Comparison of ENCODE assay signal across 17 cellular contexts in genomic region chr13:49441846-49442245, GRCh38. TPM values are rescaled to one million over a fixed set of nuclear protein-coding genes. Genes with fewer than 3 reads are reported as not detected.
DNase-seq lines count a peak whose midpoint lies in the region; ATAC-seq and TF ChIP-seq lines count a peak whose summit lies in the region.
"Had no signal": no experiment of that assay in that cellular context is flagged by ENCODE, and none has a peak within 500 bp of the region (broad histone marks: within the 10 kb centered on the region; RNA-seq: fewer than 3 reads in every experiment).

No MANE protein-coding gene starts in this region.

- TF ChIP-seq CTCF in Loucy (conservative IDR thresholded peaks at IDR 0.05; ENCODE audit: low read length), result no peak
- no peak for TF ChIP-seq CTCF in astrocyte of the cerebellum (IDR thresholded peaks at IDR 0.05; ENCODE audit: low read depth, low read length, missing control alignments)
- TF ChIP-seq CTCF in heart right ventricle (IDR thresholded peaks at IDR 0.05), result no peak

- H3K4me1 Mint-ChIP-seq in activated CD4-positive, alpha-beta T cell treated with anti-CD3 and anti-CD28 coated beads, Interleukin-2, amount 10 ng/mL, durations not matched to agents 7 days and 5 days, result peaks cover 36% of the 10 kb centered on the region

- H3K79me2 ChIP-seq in Loucy (ENCODE audit: insufficient read depth, low read length), result peaks cover 32% of the 10 kb centered on the region

- peaks cover 10% of the 10 kb centered on the region for H3K36me3 Mint-ChIP-seq in activated CD4-positive, alpha-beta T cell treated with anti-CD3 and anti-CD28 coated beads, Interleukin-2, amount 10 ng/mL, durations not matched to agents 7 days and 5 days (ENCODE audit: low read depth)
- H3K36me3 Mint-ChIP-seq: stimulated activated memory B cell treated with anti-CD40 and anti-IgM and Interleukin-4, amounts not matched to agents 10 μg/mL and 1 μg/mL and 100 μg/mL, for 72 hours had no signal

- no peak overlapping the region for H3K4me3 ChIP-seq in Loucy (ENCODE audit: low read length, poor library complexity, severe bottlenecking)
- no peak overlapping the region for H3K4me3 ChIP-seq in astrocyte of the cerebellum (ENCODE audit: low read depth, low read length)
- H3K4me3 ChIP-seq in heart right ventricle, result no peak overlapping the region
- H3K4me3 ChIP-seq: gastroesophageal sphincter, tibial artery had no signal

- H3K27ac ChIP-seq in heart right ventricle, result no peak overlapping the region
- H3K27ac ChIP-seq: gastroesophageal sphincter, neutrophil, tibial artery had no signal

- H3K9me3 ChIP-seq in Loucy (ENCODE audit: insufficient read depth, low read depth, low read length), result no peaks in the 10 kb centered on the region
- no peaks in the 10 kb centered on the region for H3K9me3 ChIP-seq in heart right ventricle
- H3K9me3 ChIP-seq: gastroesophageal sphincter, neutrophil, tibial artery had no signal

- no peaks in the 10 kb centered on the region for H4K20me1 ChIP-seq in Loucy (ENCODE audit: insufficient read depth, low read length, poor library complexity, severe bottlenecking)

- no peak overlapping the region for H2AFZ ChIP-seq in Loucy (ENCODE audit: low read length)

- H3K4me1 ChIP-seq in Loucy (ENCODE audit: insufficient read depth, low read length, poor library complexity, severe bottlenecking) (peaks cover 23% of the 10 kb centered on the region), heart right ventricle (peaks cover 0 to 30% (median 24%) of the 10 kb centered on the region in 9 donors)

- CTCF ChIA-PET in activated CD4-positive, alpha-beta T cell treated with anti-CD3 and anti-CD28 coated beads, Interleukin-2, amount 10 ng/mL, durations not matched to agents 7 days and 5 days (lab: Charles Lee), result interaction anchor here (1.6 to 2.9 kb wide), 2 partner anchors 14 to 53 kb away, joined by 3 to 11 read pairs; no protein-coding TSS in a partner anchor

- no peaks in the 10 kb centered on the region for H3K36me3 ChIP-seq in Loucy (ENCODE audit: insufficient read depth, low read length)
- H3K36me3 ChIP-seq in heart right ventricle, result no peaks in the 10 kb centered on the region
- H3K36me3 ChIP-seq: gastroesophageal sphincter, neutrophil, tibial artery had no signal

- no peak for ATAC-seq in heart right ventricle
- ATAC-seq: gastroesophageal sphincter; left colon; stimulated activated memory B cell treated with anti-CD40 and anti-IgM and Interleukin-4, amounts not matched to agents 10 μg/mL and 1 μg/mL and 100 μg/mL, for 72 hours had no signal

- no peak overlapping the region for H3K9ac ChIP-seq in Loucy (ENCODE audit: low read depth, low read length, poor library complexity, severe bottlenecking)

- POLR2A ChIA-PET in activated CD4-positive, alpha-beta T cell treated with anti-CD3 and anti-CD28 coated beads, Interleukin-2, amount 10 ng/mL, durations not matched to agents 7 days and 5 days (lab: Charles Lee), result no interaction called here

- peaks cover 7% of the 10 kb centered on the region; the same call in 1 of the 2 replicates for H3F3A ChIP-seq in Loucy (ENCODE audit: low read depth)

- in situ Hi-C loops in astrocyte of the cerebellum (cut with HindIII; ENCODE audit: low sequenced_read_pairs), result no loop called here

- H3K4me3 Mint-ChIP-seq in activated CD4-positive, alpha-beta T cell treated with anti-CD3 and anti-CD28 coated beads, Interleukin-2, amount 10 ng/mL, durations not matched to agents 7 days and 5 days, result peak overlapping the region; percentile 15
- H3K4me3 Mint-ChIP-seq: stimulated activated memory B cell treated with anti-CD40 and anti-IgM and Interleukin-4, amounts not matched to agents 10 μg/mL and 1 μg/mL and 100 μg/mL, for 72 hours had no signal

- no peaks in the 10 kb centered on the region for H3K9me2 ChIP-seq in Loucy (replicated peaks; ENCODE audit: low read depth, low read length)

- WGBS in heart right ventricle, 2 donors, result 90 to 97% methylated on average over 2 of the region's 2 CpGs

- H3K27me3 ChIP-seq in Loucy (ENCODE audit: insufficient read depth, low read length, poor library complexity, severe bottlenecking), result no peaks in the 10 kb centered on the region
- no peaks in the 10 kb centered on the region for H3K27me3 ChIP-seq in heart right ventricle
- H3K27me3 ChIP-seq: gastroesophageal sphincter, neutrophil, tibial artery had no signal

- no peaks in the 10 kb centered on the region for H3K9me3 Mint-ChIP-seq in activated CD4-positive, alpha-beta T cell treated with anti-CD3 and anti-CD28 coated beads, Interleukin-2, amount 10 ng/mL, durations not matched to agents 7 days and 5 days
- H3K9me3 Mint-ChIP-seq: stimulated activated memory B cell treated with anti-CD40 and anti-IgM and Interleukin-4, amounts not matched to agents 10 μg/mL and 1 μg/mL and 100 μg/mL, for 72 hours had no signal

- H3K27ac Mint-ChIP-seq in activated CD4-positive, alpha-beta T cell treated with anti-CD3 and anti-CD28 coated beads, Interleukin-2, amount 10 ng/mL, durations not matched to agents 7 days and 5 days, result no peak overlapping the region
- H3K27ac Mint-ChIP-seq: stimulated activated memory B cell treated with anti-CD40 and anti-IgM and Interleukin-4, amounts not matched to agents 10 μg/mL and 1 μg/mL and 100 μg/mL, for 72 hours had no signal

- no peak for DNase-seq in activated CD4-positive, alpha-beta T cell treated with anti-CD3 and anti-CD28 coated beads, Interleukin-2, amount 10 ng/mL, durations not matched to agents 7 days and 5 days
- no peak for DNase-seq in activated CD4-positive, alpha-beta T cell treated with anti-CD3 and anti-CD28 coated beads, Interleukin-2, amount 50 U/mL, for 4 hours
- DNase-seq in astrocyte of the cerebellum (ENCODE audit: low read depth) (peak; percentile 81), iris pigment epithelial cell (ENCODE audit: low read depth) (peak; percentile 74), heart right ventricle (no peak), NCI-H446 (lab: John Stamatoyannopoulos, UW) (no peak), GM19238 (ENCODE audit: insufficient read length, low spot score) (no peak)
- DNase-seq: activated CD4-positive, alpha-beta T cell treated with anti-CD3 and anti-CD28 coated beads for 48 hours; amygdala; GOT3; left colon; NCI-H187; tibial artery had no signal

- H3K4me2 ChIP-seq in Loucy (ENCODE audit: low read depth, low read length, poor library complexity, severe bottlenecking), result peak overlapping the region; percentile 86

- intact Hi-C loops in heart right ventricle (cut with DNase I), result loop anchor here in 2 of 10 donors (5.0 to 10.0 kb wide), 3 partner anchors 53 to 143 kb away; partner anchors contain the start of genes PHF11 (in 1 of the 2) and RCBTB1 (in 1 of the 2)

- H3K27me3 Mint-ChIP-seq in activated CD4-positive, alpha-beta T cell treated with anti-CD3 and anti-CD28 coated beads, Interleukin-2, amount 10 ng/mL, durations not matched to agents 7 days and 5 days, result no peaks in the 10 kb centered on the region
- H3K27me3 Mint-ChIP-seq: stimulated activated memory B cell treated with anti-CD40 and anti-IgM and Interleukin-4, amounts not matched to agents 10 μg/mL and 1 μg/mL and 100 μg/mL, for 72 hours had no signal

RNA-seq across cellular contexts. Expression of gene CAB39L, which starts 2.0 kb away (rescaled TPM):
- 1 to 10 TPM; 3.1 to 3.5 TPM for total RNA-seq in activated CD4-positive, alpha-beta T cell treated with anti-CD3 and anti-CD28 coated beads, Interleukin-2, amount 10 ng/mL, durations not matched to agents 7 days and 5 days
- 10 to 100 TPM; 13.8 to 33.2 (median 17.9) TPM for total RNA-seq in heart right ventricle
- polyA plus RNA-seq in heart right ventricle, result 1 to 10 TPM; 7.1 to 9.7 TPM

RNA-seq across cellular contexts. Expression of gene SETDB2, which starts 2.2 kb away (rescaled TPM):
- total RNA-seq in activated CD4-positive, alpha-beta T cell treated with anti-CD3 and anti-CD28 coated beads, Interleukin-2, amount 10 ng/mL, durations not matched to agents 7 days and 5 days, result 10 to 100 TPM; 15.6 to 18.7 TPM
- 10 to 100 TPM; 11.4 to 18.2 (median 13.8) TPM for total RNA-seq in heart right ventricle
- 1 to 10 TPM; 3.8 to 4.9 TPM for polyA plus RNA-seq in heart right ventricle

RNA-seq across cellular contexts. Expression of gene PHF11, which starts 53.9 kb away (rescaled TPM):
- total RNA-seq in activated CD4-positive, alpha-beta T cell treated with anti-CD3 and anti-CD28 coated beads, Interleukin-2, amount 10 ng/mL, durations not matched to agents 7 days and 5 days, result 100 to 1,000 TPM; 130 to 144 TPM
- total RNA-seq in heart right ventricle, result 10 to 100 TPM; 16.6 to 43.4 (median 19.6) TPM
- 10 to 100 TPM; 22.4 to 61.2 TPM for polyA plus RNA-seq in heart right ventricle

Comparison
In these comparisons a context has a peak if more than half of its experiments do, and no peak if none do; other contexts are left out.
1. DNase-seq: peak in astrocyte of the cerebellum (single experiment) and iris pigment epithelial cell (single experiment); none in activated CD4-positive, alpha-beta T cell treated with anti-CD3 and anti-CD28 coated beads, Interleukin-2, amount 10 ng/mL, durations not matched to agents 7 days and 5 days (single experiment), activated CD4-positive, alpha-beta T cell treated with anti-CD3 and anti-CD28 coated beads, Interleukin-2, amount 50 U/mL, for 4 hours (0 of 2), heart right ventricle (0 of 2), NCI-H446 (0 of 2) and GM19238 (single experiment).